ENCODE assay signal across 8 cellular contexts in genomic region chr9:128947423-128948310, GRCh38. TPM values are rescaled to one million over a fixed set of nuclear protein-coding genes. Genes with fewer than 3 reads are reported as not detected.
DNase-seq lines count a peak whose midpoint lies in the region; ATAC-seq and TF ChIP-seq lines count a peak whose summit lies in the region.

TSS of gene DOLK (minus strand) at chr9:128947603. CDS start at chr9:128947303, 300 bp downstream.
A gene with protein sequence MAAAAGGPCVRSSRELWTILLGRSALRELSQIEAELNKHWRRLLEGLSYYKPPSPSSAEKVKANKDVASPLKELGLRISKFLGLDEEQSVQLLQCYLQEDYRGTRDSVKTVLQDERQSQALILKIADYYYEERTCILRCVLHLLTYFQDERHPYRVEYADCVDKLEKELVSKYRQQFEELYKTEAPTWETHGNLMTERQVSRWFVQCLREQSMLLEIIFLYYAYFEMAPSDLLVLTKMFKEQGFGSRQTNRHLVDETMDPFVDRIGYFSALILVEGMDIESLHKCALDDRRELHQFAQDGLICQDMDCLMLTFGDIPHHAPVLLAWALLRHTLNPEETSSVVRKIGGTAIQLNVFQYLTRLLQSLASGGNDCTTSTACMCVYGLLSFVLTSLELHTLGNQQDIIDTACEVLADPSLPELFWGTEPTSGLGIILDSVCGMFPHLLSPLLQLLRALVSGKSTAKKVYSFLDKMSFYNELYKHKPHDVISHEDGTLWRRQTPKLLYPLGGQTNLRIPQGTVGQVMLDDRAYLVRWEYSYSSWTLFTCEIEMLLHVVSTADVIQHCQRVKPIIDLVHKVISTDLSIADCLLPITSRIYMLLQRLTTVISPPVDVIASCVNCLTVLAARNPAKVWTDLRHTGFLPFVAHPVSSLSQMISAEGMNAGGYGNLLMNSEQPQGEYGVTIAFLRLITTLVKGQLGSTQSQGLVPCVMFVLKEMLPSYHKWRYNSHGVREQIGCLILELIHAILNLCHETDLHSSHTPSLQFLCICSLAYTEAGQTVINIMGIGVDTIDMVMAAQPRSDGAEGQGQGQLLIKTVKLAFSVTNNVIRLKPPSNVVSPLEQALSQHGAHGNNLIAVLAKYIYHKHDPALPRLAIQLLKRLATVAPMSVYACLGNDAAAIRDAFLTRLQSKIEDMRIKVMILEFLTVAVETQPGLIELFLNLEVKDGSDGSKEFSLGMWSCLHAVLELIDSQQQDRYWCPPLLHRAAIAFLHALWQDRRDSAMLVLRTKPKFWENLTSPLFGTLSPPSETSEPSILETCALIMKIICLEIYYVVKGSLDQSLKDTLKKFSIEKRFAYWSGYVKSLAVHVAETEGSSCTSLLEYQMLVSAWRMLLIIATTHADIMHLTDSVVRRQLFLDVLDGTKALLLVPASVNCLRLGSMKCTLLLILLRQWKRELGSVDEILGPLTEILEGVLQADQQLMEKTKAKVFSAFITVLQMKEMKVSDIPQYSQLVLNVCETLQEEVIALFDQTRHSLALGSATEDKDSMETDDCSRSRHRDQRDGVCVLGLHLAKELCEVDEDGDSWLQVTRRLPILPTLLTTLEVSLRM (N-terminal part only) (plus strand): TSS chr9:128947699. CDS start chr9:128947720, 21 bp downstream.

- peaks cover 37% of the 10 kb centered on the region for H3K4me1 Mint-ChIP-seq in activated T-helper 1 cell treated with anti-CD3 and anti-CD28 coated beads, Interleukin-12 subunit alpha, Interleukin-12 subunit beta, Interleukin-2, Interleukin-4 antibody, amounts not matched to agents 30 ng/mL and 10 ng/mL and 1 ng/mL, durations not matched to agents 14 hours and 24 hours and 36 hours (ENCODE audit: low read depth)
- H3K4me1 Mint-ChIP-seq in naive thymus-derived CD4-positive, alpha-beta T cell = peaks cover 16 to 49% (median 32%) of the 10 kb centered on the region in 7 donors
- H3K4me1 Mint-ChIP-seq in stimulated activated memory B cell treated with anti-CD40 and anti-IgM and Interleukin-4, amounts not matched to agents 10 μg/mL and 1 μg/mL and 100 μg/mL, for 72 hours = peaks cover 28% of the 10 kb centered on the region

- H3K4me3 ChIP-seq in DND-41 (ENCODE audit: low read depth in 1 of 2, low read length in 2 of 2) = peak within 1 kb of the TSS; percentile 94 to 95
- peak within 1 kb of the TSS; percentile 87 for H3K4me3 ChIP-seq in naive thymus-derived CD4-positive, alpha-beta T cell (ENCODE audit: low read length)

- peak within 1 kb of the TSS; percentile 98 for H3K4me3 Mint-ChIP-seq in activated T-helper 1 cell treated with anti-CD3 and anti-CD28 coated beads, Interleukin-12 subunit alpha, Interleukin-12 subunit beta, Interleukin-2, Interleukin-4 antibody, amounts not matched to agents 30 ng/mL and 10 ng/mL and 1 ng/mL, durations not matched to agents 14 hours and 24 hours and 36 hours
- peak within 1 kb of the TSS; percentile 93 to 99 (median 98) for H3K4me3 Mint-ChIP-seq in naive thymus-derived CD4-positive, alpha-beta T cell
- peak within 1 kb of the TSS; percentile 88 for H3K4me3 Mint-ChIP-seq in stimulated activated memory B cell treated with anti-CD40 and anti-IgM and Interleukin-4, amounts not matched to agents 10 μg/mL and 1 μg/mL and 100 μg/mL, for 72 hours

- H3K36me3 ChIP-seq in DND-41 (ENCODE audit: insufficient read depth, low read length) (peaks cover 7% of the 10 kb centered on the region), KOPT-K1 (ENCODE audit: insufficient read depth, low read length) (peaks cover 28% of the 10 kb centered on the region)
- peaks cover 0 to 27% (median 0%) of the 10 kb centered on the region in 3 experiments for H3K36me3 ChIP-seq in naive thymus-derived CD4-positive, alpha-beta T cell (ENCODE audit: control insufficient read depth in 2 of 3, insufficient read depth in 3 of 3, low read length in 3 of 3)

- CTCF ChIA-PET in naive thymus-derived CD4-positive, alpha-beta T cell (lab: Charles Lee) = no interaction called here

- peaks cover 33% of the 10 kb centered on the region for H3K4me1 ChIP-seq in DND-41 (ENCODE audit: insufficient read depth, low read length)
- H3K4me1 ChIP-seq in naive thymus-derived CD4-positive, alpha-beta T cell (ENCODE audit: control insufficient read depth in 2 of 2, insufficient read depth in 2 of 2, low read length in 2 of 2) = peaks cover 8 to 14% of the 10 kb centered on the region in 2 donors

- peaks cover 35% of the 10 kb centered on the region for H3K79me2 ChIP-seq in DND-41 (ENCODE audit: insufficient read depth, low read length)

- H3K27me3 ChIP-seq in DND-41 (ENCODE audit: insufficient read depth, low read length, poor library complexity) = no peaks in the 10 kb centered on the region
- no peaks in the 10 kb centered on the region for H3K27me3 ChIP-seq in naive thymus-derived CD4-positive, alpha-beta T cell (ENCODE audit: control insufficient read depth in 2 of 2, insufficient read depth in 2 of 2, low read length in 2 of 2)

- H3K9me3 Mint-ChIP-seq in activated T-helper 1 cell treated with anti-CD3 and anti-CD28 coated beads, Interleukin-12 subunit alpha, Interleukin-12 subunit beta, Interleukin-2, Interleukin-4 antibody, amounts not matched to agents 30 ng/mL and 10 ng/mL and 1 ng/mL, durations not matched to agents 14 hours and 24 hours and 36 hours = no peaks in the 10 kb centered on the region
- H3K9me3 Mint-ChIP-seq in naive thymus-derived CD4-positive, alpha-beta T cell = no peaks in the 10 kb centered on the region
- H3K9me3 Mint-ChIP-seq in stimulated activated memory B cell treated with anti-CD40 and anti-IgM and Interleukin-4, amounts not matched to agents 10 μg/mL and 1 μg/mL and 100 μg/mL, for 72 hours = no peaks in the 10 kb centered on the region

- peak; percentile 96 for DNase-seq in DND-41
- peak; percentile 84 for DNase-seq in RPMI7951 (ENCODE audit: low read depth)
- DNase-seq in activated T-helper 1 cell treated with anti-CD3 and anti-CD28 coated beads, Interleukin-12 subunit alpha, Interleukin-12 subunit beta, Interleukin-2, Interleukin-4 antibody, amounts not matched to agents 30 ng/mL and 10 ng/mL and 1 ng/mL, durations not matched to agents 14 hours and 24 hours and 36 hours (ENCODE audit: low spot score) = peak; percentile 99
- peak; percentile 85 for DNase-seq in fibroblast of gingiva (ENCODE audit: low read depth)
- peak; percentile 96 to 100 (median 98) for DNase-seq in naive thymus-derived CD4-positive, alpha-beta T cell

- POLR2A ChIA-PET in naive thymus-derived CD4-positive, alpha-beta T cell (lab: Charles Lee) = interaction anchor here (0.5 to 1.1 kb wide), 3 partner anchors 9 to 583 kb away, joined by 4 to 5 read pairs (median 5); no protein-coding TSS in a partner anchor

- intact Hi-C loops in activated T-helper 1 cell treated with anti-CD3 and anti-CD28 coated beads, Interleukin-12 subunit alpha, Interleukin-12 subunit beta, Interleukin-2, Interleukin-4 antibody, amounts not matched to agents 30 ng/mL and 10 ng/mL and 1 ng/mL, durations not matched to agents 14 hours and 24 hours and 36 hours (cut with micrococcal nuclease) = loop anchor here (1.0 to 10.0 kb wide), 16 partner anchors 45 to 625 kb away; partner anchors contain the start of genes COQ4, CRAT, DOLPP1 and ENDOG
- intact Hi-C loops in naive thymus-derived CD4-positive, alpha-beta T cell (cut with micrococcal nuclease) = loop anchor here (1.0 to 5.0 kb wide), 19 partner anchors 45 to 625 kb away; partner anchors contain the start of genes LRRC8A (in 2 of the 2), ODF2 (in 2 of the 2), COQ4 (in 1 of the 2) and DOLPP1 (in 1 of the 2)

- no peaks in the 10 kb centered on the region for H3K9me3 ChIP-seq in DND-41 (ENCODE audit: insufficient read depth, low read length, severe bottlenecking)
- no peaks in the 10 kb centered on the region for H3K9me3 ChIP-seq in KOPT-K1 (ENCODE audit: insufficient read depth, low read length, poor library complexity, severe bottlenecking)
- H3K9me3 ChIP-seq in naive thymus-derived CD4-positive, alpha-beta T cell (ENCODE audit: control insufficient read depth in 2 of 3, low read length in 3 of 3) = no peaks in the 10 kb centered on the region

- TF ChIP-seq CTCF in DND-41 (IDR thresholded peaks at IDR 0.05; ENCODE audit: borderline replicate concordance, extremely low read depth, low read length, poor library complexity, severe bottlenecking) = no peak

- peak within 1 kb of the TSS; percentile 98 for H2AFZ ChIP-seq in DND-41 (ENCODE audit: low read depth, low read length)

- no peaks in the 10 kb centered on the region for H4K20me1 ChIP-seq in DND-41 (ENCODE audit: insufficient read depth, low read length)

- H3K27ac Mint-ChIP-seq in activated T-helper 1 cell treated with anti-CD3 and anti-CD28 coated beads, Interleukin-12 subunit alpha, Interleukin-12 subunit beta, Interleukin-2, Interleukin-4 antibody, amounts not matched to agents 30 ng/mL and 10 ng/mL and 1 ng/mL, durations not matched to agents 14 hours and 24 hours and 36 hours = peak within 1 kb of the TSS; percentile 99
- H3K27ac Mint-ChIP-seq in naive thymus-derived CD4-positive, alpha-beta T cell = peak within 1 kb of the TSS; percentile 89 to 99 (median 97)
- H3K27ac Mint-ChIP-seq in stimulated activated memory B cell treated with anti-CD40 and anti-IgM and Interleukin-4, amounts not matched to agents 10 μg/mL and 1 μg/mL and 100 μg/mL, for 72 hours = peak within 1 kb of the TSS; percentile 95

- peak within 1 kb of the TSS; percentile 98 for H3K4me2 ChIP-seq in DND-41 (ENCODE audit: insufficient read depth, low read length)

- ATAC-seq in DND-41 (ENCODE audit: insufficient read depth, low read depth) (peak; percentile 87), GM21786 (IDR thresholded peaks at IDR 0.05; ENCODE audit: unreplicated experiment) (peak; percentile 75)
- ATAC-seq in naive thymus-derived CD4-positive, alpha-beta T cell = peak; percentile 95
- peak; percentile 91 for ATAC-seq in stimulated activated memory B cell treated with anti-CD40 and anti-IgM and Interleukin-4, amounts not matched to agents 10 μg/mL and 1 μg/mL and 100 μg/mL, for 72 hours

- H3K27me3 Mint-ChIP-seq in activated T-helper 1 cell treated with anti-CD3 and anti-CD28 coated beads, Interleukin-12 subunit alpha, Interleukin-12 subunit beta, Interleukin-2, Interleukin-4 antibody, amounts not matched to agents 30 ng/mL and 10 ng/mL and 1 ng/mL, durations not matched to agents 14 hours and 24 hours and 36 hours (ENCODE audit: insufficient read depth) = no peaks in the 10 kb centered on the region
- no peaks in the 10 kb centered on the region for H3K27me3 Mint-ChIP-seq in naive thymus-derived CD4-positive, alpha-beta T cell
- H3K27me3 Mint-ChIP-seq in stimulated activated memory B cell treated with anti-CD40 and anti-IgM and Interleukin-4, amounts not matched to agents 10 μg/mL and 1 μg/mL and 100 μg/mL, for 72 hours = no peaks in the 10 kb centered on the region

- H3K27ac ChIP-seq in DND-41 (ENCODE audit: low read length) (peak within 1 kb of the TSS; percentile 94), KOPT-K1 (ENCODE audit: low read depth, low read length, poor library complexity, severe bottlenecking) (peak within 1 kb of the TSS; percentile 86)
- peak within 1 kb of the TSS; percentile 97 for H3K27ac ChIP-seq in naive thymus-derived CD4-positive, alpha-beta T cell (ENCODE audit: low read depth, low read length)

- H3K9ac ChIP-seq in DND-41 (ENCODE audit: low read depth, low read length) = peak within 1 kb of the TSS; percentile 93

- peaks cover 19% of the 10 kb centered on the region for H3K36me3 Mint-ChIP-seq in activated T-helper 1 cell treated with anti-CD3 and anti-CD28 coated beads, Interleukin-12 subunit alpha, Interleukin-12 subunit beta, Interleukin-2, Interleukin-4 antibody, amounts not matched to agents 30 ng/mL and 10 ng/mL and 1 ng/mL, durations not matched to agents 14 hours and 24 hours and 36 hours (ENCODE audit: low read depth)
- H3K36me3 Mint-ChIP-seq in naive thymus-derived CD4-positive, alpha-beta T cell = peaks cover 0 to 10% (median 6%) of the 10 kb centered on the region in 5 donors
- H3K36me3 Mint-ChIP-seq in stimulated activated memory B cell treated with anti-CD40 and anti-IgM and Interleukin-4, amounts not matched to agents 10 μg/mL and 1 μg/mL and 100 μg/mL, for 72 hours = peaks cover 8% of the 10 kb centered on the region

RNA-seq across cellular contexts. Expression of gene DOLK, which starts in this region (rescaled TPM):
- 16.1 and 16.2 TPM in 2 replicates for total RNA-seq in RPMI7951 (2014; rRNA removed; shearing (Covaris generic))
- 17.7 and 18.1 TPM in 2 replicates for total RNA-seq in activated T-helper 1 cell treated with anti-CD3 and anti-CD28 coated beads, Interleukin-12 subunit alpha, Interleukin-12 subunit beta, Interleukin-2, Interleukin-4 antibody, amounts not matched to agents 30 ng/mL and 10 ng/mL and 1 ng/mL, durations not matched to agents 14 hours and 24 hours and 36 hours
- 10 to 100 TPM in 2 of 5 experiments, 1 to 10 TPM in 3; 6.0 to 12.8 (median 9.5) TPM for total RNA-seq in naive thymus-derived CD4-positive, alpha-beta T cell
- polyA plus RNA-seq in naive thymus-derived CD4-positive, alpha-beta T cell = 10 to 100 TPM in 1 of 2 donors, 1 to 10 TPM in 1; 7.6 to 10.5 TPM

RNA-seq across cellular contexts. Expression of the second gene that starts in this region (rescaled TPM):
- total RNA-seq in RPMI7951 (2014; rRNA removed; shearing (Covaris generic)) = 28.9 and 33.4 TPM in 2 replicates
- total RNA-seq in activated T-helper 1 cell treated with anti-CD3 and anti-CD28 coated beads, Interleukin-12 subunit alpha, Interleukin-12 subunit beta, Interleukin-2, Interleukin-4 antibody, amounts not matched to agents 30 ng/mL and 10 ng/mL and 1 ng/mL, durations not matched to agents 14 hours and 24 hours and 36 hours = 154 and 158 TPM in 2 replicates
- total RNA-seq in naive thymus-derived CD4-positive, alpha-beta T cell = 10 to 100 TPM; 55.7 to 98.7 (median 63.7) TPM
- 10 to 100 TPM; 24.8 to 39.5 TPM for polyA plus RNA-seq in naive thymus-derived CD4-positive, alpha-beta T cell

Comparison
In these comparisons a context has a peak if more than half of its experiments do, and no peak if none do; other contexts are left out.
1. Peak in every context shown above with its lines: DNase-seq, ATAC-seq, H3K4me3 ChIP-seq and H3K27ac ChIP-seq.